ENCODE assay signal across 1 cellular context in the genomic region with DNA sequence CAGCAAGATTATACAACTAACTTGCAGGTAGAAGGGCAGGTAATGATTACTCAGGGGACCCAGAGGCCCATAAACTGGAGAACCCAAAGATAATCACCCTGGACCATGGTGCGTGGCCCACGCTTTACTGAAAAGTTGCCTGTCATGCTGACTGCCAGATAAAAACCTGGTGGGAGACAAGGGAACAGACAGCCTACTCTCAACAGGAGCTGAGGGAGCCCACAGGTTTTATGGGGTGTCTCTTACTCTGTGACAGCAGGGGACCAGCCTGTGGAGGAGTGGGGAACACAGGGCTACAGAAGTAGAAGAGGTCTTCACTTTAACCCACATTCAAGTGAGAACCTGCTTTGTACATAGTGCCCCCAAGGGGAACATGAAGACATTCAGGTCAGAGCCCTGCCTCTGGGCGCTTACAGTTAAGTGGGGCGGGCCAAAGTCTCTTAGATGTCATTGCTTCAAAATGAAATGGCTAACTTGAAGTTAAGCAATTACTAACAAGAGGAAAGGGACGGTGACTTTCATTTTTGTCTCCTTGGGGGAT.
TF ChIP-seq lines count a peak whose summit lies in the region.

No MANE protein-coding gene starts in this region.

TF ChIP-seq in K562, 482 proteins besides CTCF, POLR2A, EP300 and RAD21 (continued from another document and continues in another):
- TF ChIP-seq CHAMP1 (IDR thresholded peaks at IDR 0.05): peak; percentile 75
- 0 out of 2 replicates have a peak, but pooled peaks have one; percentile 28 for TF ChIP-seq RBFOX2 (IDR thresholded peaks at IDR 0.05; ENCODE audit: low read depth, low read length)
- no peak for TF ChIP-seq ZNF699 (CRISPR knock-in tag; IDR thresholded peaks at IDR 0.05; ENCODE audit: insufficient replicate concordance)
- TF ChIP-seq ZNF511 (CRISPR knock-in tag; IDR thresholded peaks at IDR 0.05): no peak
- TF ChIP-seq PML (IDR thresholded peaks at IDR 0.05; ENCODE audit: low read length): 0 out of 2 replicates have a peak, but pooled peaks have one; percentile 34
- TF ChIP-seq MTA3 (IDR thresholded peaks at IDR 0.05; ENCODE audit: borderline replicate concordance): peak; percentile 81
- no peak for TF ChIP-seq ZNF232 (CRISPR knock-in tag; IDR thresholded peaks at IDR 0.05)
- no peak for TF ChIP-seq ZNF589 (CRISPR knock-in tag; IDR thresholded peaks at IDR 0.05; ENCODE audit: low read depth)
- TF ChIP-seq KLF10 (CRISPR knock-in tag; IDR thresholded peaks at IDR 0.05): no peak
- TF ChIP-seq BHLHE40 (IDR thresholded peaks at IDR 0.05; ENCODE audit: low read length): peak; percentile 15; the same call in 1 of the 2 replicates
- TF ChIP-seq, protein P1, sequence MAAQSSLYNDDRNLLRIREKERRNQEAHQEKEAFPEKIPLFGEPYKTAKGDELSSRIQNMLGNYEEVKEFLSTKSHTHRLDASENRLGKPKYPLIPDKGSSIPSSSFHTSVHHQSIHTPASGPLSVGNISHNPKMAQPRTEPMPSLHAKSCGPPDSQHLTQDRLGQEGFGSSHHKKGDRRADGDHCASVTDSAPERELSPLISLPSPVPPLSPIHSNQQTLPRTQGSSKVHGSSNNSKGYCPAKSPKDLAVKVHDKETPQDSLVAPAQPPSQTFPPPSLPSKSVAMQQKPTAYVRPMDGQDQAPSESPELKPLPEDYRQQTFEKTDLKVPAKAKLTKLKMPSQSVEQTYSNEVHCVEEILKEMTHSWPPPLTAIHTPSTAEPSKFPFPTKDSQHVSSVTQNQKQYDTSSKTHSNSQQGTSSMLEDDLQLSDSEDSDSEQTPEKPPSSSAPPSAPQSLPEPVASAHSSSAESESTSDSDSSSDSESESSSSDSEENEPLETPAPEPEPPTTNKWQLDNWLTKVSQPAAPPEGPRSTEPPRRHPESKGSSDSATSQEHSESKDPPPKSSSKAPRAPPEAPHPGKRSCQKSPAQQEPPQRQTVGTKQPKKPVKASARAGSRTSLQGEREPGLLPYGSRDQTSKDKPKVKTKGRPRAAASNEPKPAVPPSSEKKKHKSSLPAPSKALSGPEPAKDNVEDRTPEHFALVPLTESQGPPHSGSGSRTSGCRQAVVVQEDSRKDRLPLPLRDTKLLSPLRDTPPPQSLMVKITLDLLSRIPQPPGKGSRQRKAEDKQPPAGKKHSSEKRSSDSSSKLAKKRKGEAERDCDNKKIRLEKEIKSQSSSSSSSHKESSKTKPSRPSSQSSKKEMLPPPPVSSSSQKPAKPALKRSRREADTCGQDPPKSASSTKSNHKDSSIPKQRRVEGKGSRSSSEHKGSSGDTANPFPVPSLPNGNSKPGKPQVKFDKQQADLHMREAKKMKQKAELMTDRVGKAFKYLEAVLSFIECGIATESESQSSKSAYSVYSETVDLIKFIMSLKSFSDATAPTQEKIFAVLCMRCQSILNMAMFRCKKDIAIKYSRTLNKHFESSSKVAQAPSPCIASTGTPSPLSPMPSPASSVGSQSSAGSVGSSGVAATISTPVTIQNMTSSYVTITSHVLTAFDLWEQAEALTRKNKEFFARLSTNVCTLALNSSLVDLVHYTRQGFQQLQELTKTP (IDR thresholded peaks at IDR 0.05; ENCODE audit: low read depth in 1 of 2, partially characterized antibody in 2 of 2): peak in 1 of 2 experiments; percentile 13
- TF ChIP-seq ZMIZ1 (IDR thresholded peaks at IDR 0.05; ENCODE audit: low read depth in 2 of 2, low read length in 2 of 2): 0 out of 4 replicates have a peak, but pooled peaks of 1 of the 2 experiments have one; percentile 56
- TF ChIP-seq JUND (IDR thresholded peaks at IDR 0.05; ENCODE audit: borderline replicate concordance, low read depth, low read length): peak; percentile 62
- TF ChIP-seq JUND (tag; IDR thresholded peaks at IDR 0.05; ENCODE audit: borderline replicate concordance, low read depth, low read length): peak; percentile 54; the same call in 1 of the 3 replicates
- 0 out of 2 replicates have a peak, but pooled peaks have one; percentile 28 for TF ChIP-seq MTA2 (IDR thresholded peaks at IDR 0.05; ENCODE audit: low read depth)
- TF ChIP-seq, protein P2, sequence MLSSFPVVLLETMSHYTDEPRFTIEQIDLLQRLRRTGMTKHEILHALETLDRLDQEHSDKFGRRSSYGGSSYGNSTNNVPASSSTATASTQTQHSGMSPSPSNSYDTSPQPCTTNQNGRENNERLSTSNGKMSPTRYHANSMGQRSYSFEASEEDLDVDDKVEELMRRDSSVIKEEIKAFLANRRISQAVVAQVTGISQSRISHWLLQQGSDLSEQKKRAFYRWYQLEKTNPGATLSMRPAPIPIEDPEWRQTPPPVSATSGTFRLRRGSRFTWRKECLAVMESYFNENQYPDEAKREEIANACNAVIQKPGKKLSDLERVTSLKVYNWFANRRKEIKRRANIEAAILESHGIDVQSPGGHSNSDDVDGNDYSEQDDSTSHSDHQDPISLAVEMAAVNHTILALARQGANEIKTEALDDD (IDR thresholded peaks at IDR 0.05): peak; percentile 94
- TF ChIP-seq L3MBTL2 (IDR thresholded peaks at IDR 0.05): peak; percentile 72
- peak; percentile 85 for TF ChIP-seq MAFK (IDR thresholded peaks at IDR 0.05; ENCODE audit: low read length)
- TF ChIP-seq FOSL1 (tag; conservative IDR thresholded peaks at IDR 0.05): peak; percentile 39; the same call in 1 of the 2 replicates
- TF ChIP-seq ARID1B (IDR thresholded peaks at IDR 0.05): peak; percentile 90
- peak; percentile 77 for TF ChIP-seq SMAD4 (CRISPR knock-in tag; conservative IDR thresholded peaks at IDR 0.05)
- TF ChIP-seq ZEB2 (IDR thresholded peaks at IDR 0.05): peak; percentile 96
- TF ChIP-seq DMBX1 (CRISPR knock-in tag; IDR thresholded peaks at IDR 0.05; ENCODE audit: borderline replicate concordance): peak; percentile 47; the same call in 1 of the 2 replicates
- TF ChIP-seq MYC (IDR thresholded peaks at IDR 0.05; ENCODE audit: low read depth, low read length): peak; percentile 66; the same call in 1 of the 2 replicates
- TF ChIP-seq MYC (CRISPR knock-in tag; IDR thresholded peaks at IDR 0.05; ENCODE audit: borderline replicate concordance, low read depth): no peak
- peak; percentile 31 for TF ChIP-seq BRD9 (IDR thresholded peaks at IDR 0.05; ENCODE audit: low read depth, partially characterized antibody)
- TF ChIP-seq MAX (CRISPR knock-in tag; IDR thresholded peaks at IDR 0.05): 0 out of 2 replicates have a peak, but pooled peaks have one; percentile 31
- peak; percentile 80 for TF ChIP-seq CEBPB (tag; IDR thresholded peaks at IDR 0.05)
- TF ChIP-seq TCF7L2 (IDR thresholded peaks at IDR 0.05; ENCODE audit: low read depth, low read length): no peak
- TF ChIP-seq, protein P3, sequence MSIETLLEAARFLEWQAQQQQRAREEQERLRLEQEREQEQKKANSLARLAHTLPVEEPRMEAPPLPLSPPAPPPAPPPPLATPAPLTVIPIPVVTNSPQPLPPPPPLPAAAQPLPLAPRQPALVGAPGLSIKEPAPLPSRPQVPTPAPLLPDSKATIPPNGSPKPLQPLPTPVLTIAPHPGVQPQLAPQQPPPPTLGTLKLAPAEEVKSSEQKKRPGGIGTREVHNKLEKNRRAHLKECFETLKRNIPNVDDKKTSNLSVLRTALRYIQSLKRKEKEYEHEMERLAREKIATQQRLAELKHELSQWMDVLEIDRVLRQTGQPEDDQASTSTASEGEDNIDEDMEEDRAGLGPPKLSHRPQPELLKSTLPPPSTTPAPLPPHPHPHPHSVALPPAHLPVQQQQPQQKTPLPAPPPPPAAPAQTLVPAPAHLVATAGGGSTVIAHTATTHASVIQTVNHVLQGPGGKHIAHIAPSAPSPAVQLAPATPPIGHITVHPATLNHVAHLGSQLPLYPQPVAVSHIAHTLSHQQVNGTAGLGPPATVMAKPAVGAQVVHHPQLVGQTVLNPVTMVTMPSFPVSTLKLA (conservative IDR thresholded peaks at IDR 0.05): peak; percentile 31 to 59; a peak in 3 of 4 replicates
- TF ChIP-seq ZNF124 (CRISPR knock-in tag; IDR thresholded peaks at IDR 0.05): no peak
- 0 out of 2 replicates have a peak, but pooled peaks have one; percentile 51 for TF ChIP-seq STAT5A (IDR thresholded peaks at IDR 0.05; ENCODE audit: borderline replicate concordance, low read length)
- TF ChIP-seq COPS2 (conservative IDR thresholded peaks at IDR 0.05): no peak
- TF ChIP-seq ESRRA (IDR thresholded peaks at IDR 0.05; ENCODE audit: borderline replicate concordance, low read depth): peak; percentile 45
- TF ChIP-seq NRF1 (conservative IDR thresholded peaks at IDR 0.05 in 1 of 2, IDR thresholded peaks at IDR 0.05 in 1 of 2): peak; percentile 34 to 51
- peak; percentile 80 for TF ChIP-seq TCF3 (CRISPR knock-in tag; IDR thresholded peaks at IDR 0.05)
- TF ChIP-seq ZNF384 (IDR thresholded peaks at IDR 0.05; ENCODE audit: low read depth, low read length): no peak
- TF ChIP-seq ZNF253 (CRISPR knock-in tag; conservative IDR thresholded peaks at IDR 0.05): no peak
- peak; percentile 52 for TF ChIP-seq HDAC3 (IDR thresholded peaks at IDR 0.05; ENCODE audit: borderline replicate concordance, partially characterized antibody)
- peak; percentile 80 for TF ChIP-seq EHMT2 (IDR thresholded peaks at IDR 0.05)
- peak; percentile 70; the same call in 1 of the 2 replicates for TF ChIP-seq KLF16 (IDR thresholded peaks at IDR 0.05)
- TF ChIP-seq MAFG (tag; conservative IDR thresholded peaks at IDR 0.05): peak; percentile 92
- peak; percentile 69 for TF ChIP-seq TAL1 (IDR thresholded peaks at IDR 0.05)
- peak; percentile 83 for TF ChIP-seq SMARCC2 (IDR thresholded peaks at IDR 0.05; ENCODE audit: low read depth)
- no peak for TF ChIP-seq TCF15 (CRISPR knock-in tag; IDR thresholded peaks at IDR 0.05)
- TF ChIP-seq RNF2 (IDR thresholded peaks at IDR 0.05): peak; percentile 54; the same call in 1 of the 2 replicates
- TF ChIP-seq CREB3L1 (IDR thresholded peaks at IDR 0.05; ENCODE audit: borderline replicate concordance, low read depth): 0 out of 2 replicates have a peak, but pooled peaks have one; percentile 47
- peak; percentile 58 for TF ChIP-seq MEIS2 (IDR thresholded peaks at IDR 0.05; ENCODE audit: partially characterized antibody)
